ENCODE assay signal across 8 cellular contexts in the genomic region with DNA sequence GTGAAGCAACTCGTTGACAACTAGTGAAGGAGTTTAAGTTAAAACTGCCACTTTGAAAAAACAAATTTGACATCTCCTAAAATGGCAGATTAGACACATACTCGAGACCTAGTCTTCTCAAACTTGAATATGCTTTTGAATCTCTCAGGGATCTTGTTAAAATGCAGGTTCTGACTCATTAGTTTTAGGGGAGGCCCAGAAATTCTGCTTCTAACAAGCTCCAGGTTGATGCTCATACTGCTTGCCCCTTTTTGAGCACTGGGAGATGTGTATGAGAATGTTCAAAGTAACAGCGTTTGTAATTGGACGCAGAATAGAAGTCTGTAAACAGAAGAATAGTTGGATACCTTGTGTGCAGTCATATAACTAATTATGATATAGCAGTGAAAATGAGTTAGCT. TPM values are rescaled to one million over a fixed set of nuclear protein-coding genes. Genes with fewer than 3 reads are reported as not detected.
DNase-seq lines count a peak whose midpoint lies in the region; ATAC-seq, FAIRE-seq and TF ChIP-seq lines count a peak whose summit lies in the region.

No MANE protein-coding gene starts in this region.

- peak overlapping the region; percentile 100 for H3K4me3 ChIP-seq in BJ (ENCODE audit: low read depth, low read length)
- H3K4me3 ChIP-seq in mucosa of rectum (ENCODE audit: low read length in 2 of 2), result peak overlapping the region; percentile 40 to 98
- peak overlapping the region in 1 of 2 donors; percentile 97 for H3K4me3 ChIP-seq in small intestine (ENCODE audit: low read depth in 1 of 2, low read length in 2 of 2)

- no peak for FAIRE-seq in small intestine (lab: Jason Lieb, UNC)

- TF ChIP-seq CTCF in BJ (IDR thresholded peaks at IDR 0.05; ENCODE audit: insufficient read depth, low read depth, low read length) (no peak), brain (conservative IDR thresholded peaks at IDR 0.05) (no peak)

- H3K4me1 Mint-ChIP-seq in brain, result peaks cover 59% of the 10 kb centered on the region

- peak overlapping the region; percentile 96 to 100 (median 99) for H3K4me3 Mint-ChIP-seq in brain

- H3K36me3 ChIP-seq in BJ (ENCODE audit: control insufficient read depth, insufficient read depth, low read length) (peaks cover 2% of the 10 kb centered on the region), mucosa of rectum (ENCODE audit: control insufficient read depth in 2 of 2, insufficient read depth in 2 of 2, low read length in 2 of 2) (peaks cover 12 to 20% of the 10 kb centered on the region in 2 donors), small intestine (ENCODE audit: control insufficient read depth in 2 of 2, insufficient read depth in 2 of 2, low read length in 2 of 2) (peaks cover 6 to 7% of the 10 kb centered on the region in 2 donors)

- POLR2A ChIA-PET in BJ (lab: Charles Lee), result no interaction called here

- 6 to 27% (median 19%) methylated on average over 4 of the region's 4 CpGs for WGBS in small intestine, 3 donors

- H3K27ac ChIP-seq in mucosa of rectum (ENCODE audit: low read depth in 2 of 2, low read length in 2 of 2), result no peak overlapping the region
- H3K27ac ChIP-seq in small intestine (ENCODE audit: low read depth in 1 of 2, low read length in 1 of 2), result no peak overlapping the region

- peaks cover 45% of the 10 kb centered on the region for H3K36me3 Mint-ChIP-seq in brain

- DNase-seq in BJ (ENCODE audit: low read depth), result no peak
- DNase-seq in small intestine, result no peak
- DNase-seq in NCI-H2196 treated with DMSO at 0.1 percent for 48 hours (lab: John Stamatoyannopoulos, UW; ENCODE audit: unreplicated experiment), result no peak

- H3K27me3 ChIP-seq in BJ (ENCODE audit: control insufficient read depth, insufficient read depth, low read length), result no peaks in the 10 kb centered on the region
- H3K27me3 ChIP-seq in mucosa of rectum (ENCODE audit: control insufficient read depth in 2 of 2, insufficient read depth in 2 of 2, low read length in 2 of 2), result no peaks in the 10 kb centered on the region
- H3K27me3 ChIP-seq in small intestine (ENCODE audit: control insufficient read depth in 2 of 2, insufficient read depth in 2 of 2, low read length in 2 of 2), result no peaks in the 10 kb centered on the region

- peaks cover 0 to 5% (median 0%) of the 10 kb centered on the region in 5 experiments for H3K9me3 Mint-ChIP-seq in brain

- H3K4me1 ChIP-seq in mucosa of rectum (ENCODE audit: control insufficient read depth in 2 of 2, insufficient read depth in 2 of 2, low read length in 2 of 2), result peaks cover 0 to 19% of the 10 kb centered on the region in 2 donors
- H3K4me1 ChIP-seq in small intestine (ENCODE audit: control insufficient read depth in 2 of 2, insufficient read depth in 1 of 2, low read depth in 1 of 2, low read length in 1 of 2), result no peaks in the 10 kb centered on the region

- peak overlapping the region in 1 of 2 donors; percentile 24 for H3K9ac ChIP-seq in mucosa of rectum (ENCODE audit: low read depth in 1 of 2, low read length in 2 of 2)

- ATAC-seq in HG03520 (IDR thresholded peaks at IDR 0.05; ENCODE audit: unreplicated experiment) (peak; percentile 22), HG03354 (IDR thresholded peaks at IDR 0.05; ENCODE audit: poor library complexity, severe bottlenecking, unreplicated experiment) (no peak), HG02623 (IDR thresholded peaks at IDR 0.05; ENCODE audit: unreplicated experiment) (no peak)

- CTCF ChIA-PET in BJ (lab: Yijun Ruan, JAX), result interaction anchor here (1.8 kb wide), 1 partner anchor 38 kb away, joined by 6 read pairs; no protein-coding TSS in a partner anchor

- peaks cover 5% of the 10 kb centered on the region for H3K27me3 Mint-ChIP-seq in brain

- H3K27ac Mint-ChIP-seq in brain, result peak overlapping the region in 4 of 5 experiments; percentile 22 to 100 (median 59)

- H3K9me3 ChIP-seq in mucosa of rectum (ENCODE audit: control insufficient read depth in 2 of 2, low read length in 2 of 2), result no peaks in the 10 kb centered on the region
- no peaks in the 10 kb centered on the region for H3K9me3 ChIP-seq in small intestine (ENCODE audit: control insufficient read depth, low read depth)

RNA-seq across cellular contexts. Expression of a gene that starts 1.6 kb away (rescaled TPM):
- polyA plus RNA-seq in BJ (2011; rRNA removed), result 8.3 and 17.7 TPM in 2 replicates
- 17.1 and 23.4 TPM in 2 replicates for polyA minus RNA-seq in BJ (2011; rRNA and poly(A)+ RNA removed)
- 9.9 TPM for polyA plus RNA-seq in brain (ENCODE audit: insufficient read depth, low read depth, low replicate concordance)
- polyA plus RNA-seq in small intestine, result 10 to 100 TPM in 1 of 3 donors, 1 to 10 TPM in 2; 7.8 to 14.1 (median 10.0) TPM
